ENCODE assay signal across 9 cellular contexts in genomic region chr12:131222271-131223139, GRCh38.
DNase-seq lines count a peak whose midpoint lies in the region; ATAC-seq and FAIRE-seq lines count a peak whose summit lies in the region.
"Had no signal": no experiment of that assay in that cellular context is flagged by ENCODE, and none has a peak within 500 bp of the region (broad histone marks: within the 10 kb centered on the region; RNA-seq: fewer than 3 reads in every experiment).

No MANE protein-coding gene starts in this region.

- peaks cover 9% of the 10 kb centered on the region for H3K4me1 Mint-ChIP-seq in activated naive CD8-positive, alpha-beta T cell (ENCODE audit: low read depth)
- H3K4me1 Mint-ChIP-seq in stimulated activated naive CD8-positive, alpha-beta T cell treated with anti-CD3 and anti-CD28 coated beads, Interleukin-15, amount 100 ng/mL, for 72 hours: peaks cover 15% of the 10 kb centered on the region

- no peaks in the 10 kb centered on the region for H3K36me3 Mint-ChIP-seq in activated naive CD8-positive, alpha-beta T cell

- peak; percentile 55 for DNase-seq in activated effector memory CD4-positive, alpha-beta T cell treated with anti-CD3 and anti-CD28 coated beads, Interleukin-2, amount 50 U/mL, for 16 hours
- DNase-seq in activated effector memory CD4-positive, alpha-beta T cell treated with Interleukin-2 at 50 U/mL for 16 hours: no peak
- DNase-seq in stimulated activated naive CD8-positive, alpha-beta T cell treated with anti-CD3 and anti-CD28 coated beads, Interleukin-15, amount 100 ng/mL, for 72 hours: peak in 1 of 2 donors; percentile 60
- DNase-seq in frontal cortex (ENCODE audit: low spot score in 2 of 2): no peak
- no peak for DNase-seq in HK-2 (ENCODE audit: unreplicated experiment)
- no peak for DNase-seq in left colon

- H3K27me3 Mint-ChIP-seq in activated naive CD8-positive, alpha-beta T cell: peaks cover 2% of the 10 kb centered on the region
- H3K27me3 Mint-ChIP-seq in stimulated activated naive CD8-positive, alpha-beta T cell treated with anti-CD3 and anti-CD28 coated beads, Interleukin-15, amount 100 ng/mL, for 72 hours: peaks cover 49% of the 10 kb centered on the region

- H3K27ac Mint-ChIP-seq in activated naive CD8-positive, alpha-beta T cell: no peak overlapping the region
- peak overlapping the region; percentile 91 to 92 for H3K27ac Mint-ChIP-seq in stimulated activated naive CD8-positive, alpha-beta T cell treated with anti-CD3 and anti-CD28 coated beads, Interleukin-15, amount 100 ng/mL, for 72 hours

- H3K9me3 Mint-ChIP-seq in activated naive CD8-positive, alpha-beta T cell (ENCODE audit: low read depth): no peaks in the 10 kb centered on the region
- H3K9me3 Mint-ChIP-seq in stimulated activated naive CD8-positive, alpha-beta T cell treated with anti-CD3 and anti-CD28 coated beads, Interleukin-15, amount 100 ng/mL, for 72 hours: no peaks in the 10 kb centered on the region

- H3K4me3 Mint-ChIP-seq in activated naive CD8-positive, alpha-beta T cell: peak overlapping the region; percentile 56
- peak overlapping the region; percentile 33 to 58 for H3K4me3 Mint-ChIP-seq in stimulated activated naive CD8-positive, alpha-beta T cell treated with anti-CD3 and anti-CD28 coated beads, Interleukin-15, amount 100 ng/mL, for 72 hours

- FAIRE-seq in frontal cortex (lab: Jason Lieb, UNC): no peak

- peak; percentile 42 for ATAC-seq in HG03039 (IDR thresholded peaks at IDR 0.05; ENCODE audit: unreplicated experiment)
- ATAC-seq in stimulated activated naive CD8-positive, alpha-beta T cell treated with anti-CD3 and anti-CD28 coated beads, Interleukin-15, amount 100 ng/mL, for 72 hours: peak; percentile 83
- ATAC-seq in left colon: no peak
- ATAC-seq: Panc1 had no signal

- intact Hi-C loops in left colon (cut with DNase I, micrococcal nuclease): no loop called here
